Comparison of ENCODE assay signal across 13 cellular contexts in genomic region chr12:21615441-21615840, GRCh38. TPM values are rescaled to one million over a fixed set of nuclear protein-coding genes. Genes with fewer than 3 reads are reported as not detected.
A peak's percentile ranks its signal among the peaks of the same experiment; 100 is the strongest.
DNase-seq lines count a peak whose midpoint lies in the region; ATAC-seq lines count a peak whose summit lies in the region.
"Had no signal": no experiment of that assay in that cellular context is flagged by ENCODE, and none has a peak within 500 bp of the region (broad histone marks: within the 10 kb centered on the region; RNA-seq: fewer than 3 reads in every experiment).

No MANE protein-coding gene starts in this region.

- ATAC-seq in naive thymus-derived CD4-positive, alpha-beta T cell, result peak; percentile 77
- ATAC-seq in HG03439 (IDR thresholded peaks at IDR 0.05; ENCODE audit: unreplicated experiment) (no peak), sciatic nerve (no peak)

- POLR2A ChIA-PET in naive thymus-derived CD4-positive, alpha-beta T cell (lab: Charles Lee), result interaction anchor here (0.6 to 1.8 kb wide), 12 partner anchors 11 to 63 kb away, joined by 3 to 13 read pairs (median 4); partner anchors contain the start of gene LDHB

- H3K36me3 Mint-ChIP-seq in naive thymus-derived CD4-positive, alpha-beta T cell, result peaks cover 6 to 18% (median 14%) of the 10 kb centered on the region in 5 donors
- H3K36me3 Mint-ChIP-seq: mesothelial cell of epicardium had no signal

- CTCF ChIA-PET in naive thymus-derived CD4-positive, alpha-beta T cell (lab: Charles Lee), result interaction anchor here (1.0 to 1.6 kb wide), 4 partner anchors 11 to 65 kb away, joined by 3 to 8 read pairs (median 4); no protein-coding TSS in a partner anchor

- no peaks in the 10 kb centered on the region for H3K9me3 ChIP-seq in naive thymus-derived CD4-positive, alpha-beta T cell (ENCODE audit: control insufficient read depth in 2 of 3, low read length in 3 of 3)
- H3K9me3 ChIP-seq: SJSA1, vagina had no signal

- H3K27ac ChIP-seq in naive thymus-derived CD4-positive, alpha-beta T cell (ENCODE audit: low read depth, low read length), result peak overlapping the region; percentile 61
- H3K27ac ChIP-seq: SJSA1, vagina had no signal

- H3K4me3 Mint-ChIP-seq in naive thymus-derived CD4-positive, alpha-beta T cell, result peak overlapping the region; percentile 49 to 82 (median 62)
- H3K4me3 Mint-ChIP-seq: dendritic cell treated with granulocyte-macrophage colony-stimulating factor and Interleukin-4, amounts not matched to agents 40 ng/mL and 50 ng/mL, for 4 days; mesothelial cell of epicardium had no signal

- no peaks in the 10 kb centered on the region for H3K27me3 ChIP-seq in naive thymus-derived CD4-positive, alpha-beta T cell (ENCODE audit: control insufficient read depth in 2 of 2, insufficient read depth in 2 of 2, low read length in 2 of 2)
- H3K27me3 ChIP-seq: SJSA1, vagina had no signal

- peaks cover 0 to 20% (median 7%) of the 10 kb centered on the region in 11 donors for H3K9me3 Mint-ChIP-seq in naive thymus-derived CD4-positive, alpha-beta T cell
- H3K9me3 Mint-ChIP-seq: dendritic cell treated with granulocyte-macrophage colony-stimulating factor and Interleukin-4, amounts not matched to agents 40 ng/mL and 50 ng/mL, for 4 days; mesothelial cell of epicardium had no signal

- peaks cover 40 to 80% (median 72%) of the 10 kb centered on the region in 7 donors for H3K4me1 Mint-ChIP-seq in naive thymus-derived CD4-positive, alpha-beta T cell

- H3K27ac Mint-ChIP-seq in naive thymus-derived CD4-positive, alpha-beta T cell, result peak overlapping the region; percentile 79 to 98 (median 94)
- H3K27ac Mint-ChIP-seq: dendritic cell treated with granulocyte-macrophage colony-stimulating factor and Interleukin-4, amounts not matched to agents 40 ng/mL and 50 ng/mL, for 4 days; mesothelial cell of epicardium had no signal

- no peaks in the 10 kb centered on the region for H3K27me3 Mint-ChIP-seq in naive thymus-derived CD4-positive, alpha-beta T cell
- H3K27me3 Mint-ChIP-seq: dendritic cell treated with granulocyte-macrophage colony-stimulating factor and Interleukin-4, amounts not matched to agents 40 ng/mL and 50 ng/mL, for 4 days had no signal

- peak overlapping the region; percentile 8 for H3K4me3 ChIP-seq in naive thymus-derived CD4-positive, alpha-beta T cell (ENCODE audit: low read length)
- H3K4me3 ChIP-seq: SJSA1, vagina had no signal

- intact Hi-C loops in naive thymus-derived CD4-positive, alpha-beta T cell (cut with micrococcal nuclease), result loop anchor here (1.0 to 2.0 kb wide), 5 partner anchors 15 to 431 kb away; partner anchors contain the start of genes GOLT1B (in 2 of the 2), RECQL (in 2 of the 2), CMAS (in 1 of the 2) and LDHB (in 1 of the 2)
- intact Hi-C loops in sciatic nerve (cut with DNase I), result no loop called here

- no peaks in the 10 kb centered on the region for H3K36me3 ChIP-seq in naive thymus-derived CD4-positive, alpha-beta T cell (ENCODE audit: control insufficient read depth in 2 of 3, insufficient read depth in 3 of 3, low read length in 3 of 3)
- H3K36me3 ChIP-seq: SJSA1, vagina had no signal

- H3K4me1 ChIP-seq in naive thymus-derived CD4-positive, alpha-beta T cell (ENCODE audit: control insufficient read depth in 2 of 2, insufficient read depth in 2 of 2, low read length in 2 of 2), result peaks cover 25 to 46% of the 10 kb centered on the region in 2 donors
- H3K4me1 ChIP-seq: SJSA1 had no signal

- DNase-seq in GDM1 (lab: John Stamatoyannopoulos, UW) (peak; percentile 16), NOMO-1 treated with dmso at 0.1 percent for 144 hours (lab: John Stamatoyannopoulos, UW; ENCODE audit: unreplicated experiment) (peak; percentile 78), anterior cingulate cortex (lab: John Stamatoyannopoulos, UW) (no peak), sciatic nerve (ENCODE audit: low spot score) (no peak)
- peak; percentile 11 for DNase-seq in activated naive CD4-positive, alpha-beta T cell treated with anti-CD3 and anti-CD28 coated beads, Interleukin-2, amount 50 U/mL, for 16 hours
- peak in 4 of 9 donors; percentile 4 to 39 (median 8) for DNase-seq in naive thymus-derived CD4-positive, alpha-beta T cell
- no peak for DNase-seq in activated CD4-positive, CD25-positive, alpha-beta regulatory T cell (lab: John Stamatoyannopoulos, UW)
- DNase-seq: NCI-H510A had no signal

RNA-seq across cellular contexts. Expression of gene GYS2, which starts 10.8 kb away (rescaled TPM):
- under 1 TPM in 2 of 5 experiments, not detected in 3; 0.12 to 0.27 TPM for total RNA-seq in naive thymus-derived CD4-positive, alpha-beta T cell
- polyA plus RNA-seq in naive thymus-derived CD4-positive, alpha-beta T cell, result not detected
- total RNA-seq in sciatic nerve, result 0.27 TPM
- total RNA-seq: mesothelial cell of epicardium, SJSA1 had no signal

RNA-seq across cellular contexts. Expression of gene LDHB, which starts 42.2 kb away (rescaled TPM):
- 1,000 to 10,000 TPM in 3 of 5 experiments, 100 to 1,000 TPM in 2; 630 to 1,306 (median 1,079) TPM for total RNA-seq in naive thymus-derived CD4-positive, alpha-beta T cell
- polyA plus RNA-seq in naive thymus-derived CD4-positive, alpha-beta T cell, result 1,000 to 10,000 TPM; 2,617 to 2,849 TPM
- 289 TPM for total RNA-seq in sciatic nerve

Comparison
In these comparisons a context has a peak if more than half of its experiments do, and no peak if none do; other contexts are left out.
1. DNase-seq: peak in GDM1 (single experiment), NOMO-1 treated with dmso at 0.1 percent for 144 hours (single experiment) and activated naive CD4-positive, alpha-beta T cell treated with anti-CD3 and anti-CD28 coated beads, Interleukin-2, amount 50 U/mL, for 16 hours (single experiment); none in anterior cingulate cortex (0 of 58), activated CD4-positive, CD25-positive, alpha-beta regulatory T cell (0 of 4) and sciatic nerve (single experiment).